Comparison of ENCODE assay signal across 8 cellular contexts in genomic region chr3:112519424-112520001, GRCh38. TPM values are rescaled to one million over a fixed set of nuclear protein-coding genes. Genes with fewer than 3 reads are reported as not detected.
A peak's percentile ranks its signal among the peaks of the same experiment; 100 is the strongest.
DNase-seq lines count a peak whose midpoint lies in the region; ATAC-seq, FAIRE-seq and TF ChIP-seq lines count a peak whose summit lies in the region.

No MANE protein-coding gene starts in this region.

- H3K27me3 ChIP-seq in cardiac muscle cell = no peaks in the 10 kb centered on the region

- no peaks in the 10 kb centered on the region for H3K36me3 ChIP-seq in cardiac muscle cell

- H3K9me3 ChIP-seq in cardiac muscle cell (ENCODE audit: low read depth) = no peaks in the 10 kb centered on the region

- no peak overlapping the region for H3K27ac Mint-ChIP-seq in Calu3 (ENCODE audit: unreplicated experiment)

- no peak overlapping the region for H3K27ac ChIP-seq in cardiac muscle cell

- CTCF ChIA-PET in Calu3 (lab: Charles Lee) = interaction anchor here (1.7 kb wide), 1 partner anchor 226 kb away, joined by 8 read pairs; the partner anchor contains the start of gene SLC9C1

- intact Hi-C loops in Calu3 (cut with micrococcal nuclease; ENCODE audit: unreplicated experiment) = loop anchor here (1.0 to 5.0 kb wide), 4 partner anchors 192 to 407 kb away; no protein-coding TSS in a partner anchor

- H3K4me3 ChIP-seq in cardiac muscle cell = no peak overlapping the region

- TF ChIP-seq CTCF in Calu3 (IDR thresholded peaks at IDR 0.05; ENCODE audit: unreplicated experiment) = peak; percentile 55
- TF ChIP-seq CTCF in cardiac muscle cell (IDR thresholded peaks at IDR 0.05; ENCODE audit: low read depth, low read length) = peak; percentile 74

- H3K4me1 ChIP-seq in cardiac muscle cell (ENCODE audit: low read depth) = no peaks in the 10 kb centered on the region

- no peaks in the 10 kb centered on the region for H3K27me3 Mint-ChIP-seq in Calu3 (ENCODE audit: unreplicated experiment)

- no peaks in the 10 kb centered on the region for H3K36me3 Mint-ChIP-seq in Calu3 (ENCODE audit: insufficient read depth, unreplicated experiment)

- no peaks in the 10 kb centered on the region for H3K9me3 Mint-ChIP-seq in Calu3 (ENCODE audit: low read depth, unreplicated experiment)

- no TSS peak for BruUV-seq in Calu3 (replicated peaks; lab: Mats Ljungman, UMichigan)

- H3K4me3 Mint-ChIP-seq in Calu3 (ENCODE audit: low read depth, unreplicated experiment) = no peak overlapping the region

- peak; percentile 92 for FAIRE-seq in GM19239 (lab: Jason Lieb, UNC)

- peak; percentile 31 for DNase-seq in Calu3
- DNase-seq in GM19239 (ENCODE audit: insufficient read length, low spot score) = no peak
- peak; percentile 44 for DNase-seq in NCI-H69 (lab: John Stamatoyannopoulos, UW)
- peak; percentile 1 for DNase-seq in activated naive CD8-positive, alpha-beta T cell treated with anti-CD3 and anti-CD28 coated beads, Interleukin-2, amount 50 U/mL, for 16 hours (ENCODE audit: low read depth, low spot score)
- DNase-seq in cardiac muscle cell (ENCODE audit: low read depth in 1 of 2, low spot score in 1 of 2) = peak; percentile 62 to 88
- DNase-seq in renal cortical epithelial cell (ENCODE audit: low read depth) = peak; percentile 76

- H3K4me1 Mint-ChIP-seq in Calu3 (ENCODE audit: low read depth, unreplicated experiment) = no peaks in the 10 kb centered on the region

- ATAC-seq in HG03571 (IDR thresholded peaks at IDR 0.05; ENCODE audit: unreplicated experiment) (peak; percentile 35), HG03469 (IDR thresholded peaks at IDR 0.05; ENCODE audit: unreplicated experiment) (no peak)

RNA-seq across cellular contexts. Expression of gene BTLA, which starts 20.2 kb away (rescaled TPM):
- total RNA-seq in Calu3 (2022) (not detected in 2 replicates), cardiac muscle cell (not detected in 2 replicates), renal cortical epithelial cell (0.10 and 0.17 TPM in 2 replicates)
- 0.11 TPM in 1 of 2 replicates, not detected in the other for polyA plus RNA-seq in cardiac muscle cell

RNA-seq across cellular contexts. Expression of gene ATG3, which starts 42.2 kb away (rescaled TPM):
- total RNA-seq in Calu3 (2022) (54.6 and 57.9 TPM in 2 replicates), cardiac muscle cell (38.3 and 43.6 TPM in 2 replicates), renal cortical epithelial cell (57.1 and 77.3 TPM in 2 replicates)
- 53.9 and 57.9 TPM in 2 replicates for polyA plus RNA-seq in cardiac muscle cell

RNA-seq across cellular contexts. Expression of gene SLC35A5, which starts 42.3 kb away (rescaled TPM):
- total RNA-seq in Calu3 (2022) = 18.9 and 21.7 TPM in 2 replicates
- 11.1 and 16.7 TPM in 2 replicates for total RNA-seq in cardiac muscle cell
- 29.2 and 38.3 TPM in 2 replicates for polyA plus RNA-seq in cardiac muscle cell
- total RNA-seq in renal cortical epithelial cell = 32.0 and 70.2 TPM in 2 replicates
